ENCODE assay signal across 1 cellular context in the genomic region with DNA sequence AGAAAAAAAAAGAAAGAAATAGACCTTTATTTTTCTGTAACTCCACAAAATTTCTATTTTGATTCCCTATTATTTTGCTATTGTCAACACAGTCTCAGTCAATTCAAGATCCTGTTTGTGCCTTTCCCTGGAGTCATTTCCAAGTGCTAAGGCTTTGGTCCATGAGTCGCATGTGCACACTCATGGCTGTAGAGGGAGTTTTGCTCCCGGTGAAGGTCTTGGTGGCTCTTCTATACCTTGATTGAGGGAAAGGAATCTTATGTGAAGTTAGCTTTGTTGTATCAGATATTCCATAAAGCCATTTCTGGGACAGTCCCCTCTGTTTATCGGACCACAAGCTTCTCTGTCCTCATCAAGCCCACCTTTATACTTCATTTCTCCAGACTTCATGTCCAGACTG.
TF ChIP-seq lines count a peak whose summit lies in the region.

No MANE protein-coding gene starts in this region.

TF ChIP-seq in WTC11, 78 proteins besides CTCF, POLR2A, EP300 and RAD21 (continued from another document):
- TF ChIP-seq, protein P1, sequence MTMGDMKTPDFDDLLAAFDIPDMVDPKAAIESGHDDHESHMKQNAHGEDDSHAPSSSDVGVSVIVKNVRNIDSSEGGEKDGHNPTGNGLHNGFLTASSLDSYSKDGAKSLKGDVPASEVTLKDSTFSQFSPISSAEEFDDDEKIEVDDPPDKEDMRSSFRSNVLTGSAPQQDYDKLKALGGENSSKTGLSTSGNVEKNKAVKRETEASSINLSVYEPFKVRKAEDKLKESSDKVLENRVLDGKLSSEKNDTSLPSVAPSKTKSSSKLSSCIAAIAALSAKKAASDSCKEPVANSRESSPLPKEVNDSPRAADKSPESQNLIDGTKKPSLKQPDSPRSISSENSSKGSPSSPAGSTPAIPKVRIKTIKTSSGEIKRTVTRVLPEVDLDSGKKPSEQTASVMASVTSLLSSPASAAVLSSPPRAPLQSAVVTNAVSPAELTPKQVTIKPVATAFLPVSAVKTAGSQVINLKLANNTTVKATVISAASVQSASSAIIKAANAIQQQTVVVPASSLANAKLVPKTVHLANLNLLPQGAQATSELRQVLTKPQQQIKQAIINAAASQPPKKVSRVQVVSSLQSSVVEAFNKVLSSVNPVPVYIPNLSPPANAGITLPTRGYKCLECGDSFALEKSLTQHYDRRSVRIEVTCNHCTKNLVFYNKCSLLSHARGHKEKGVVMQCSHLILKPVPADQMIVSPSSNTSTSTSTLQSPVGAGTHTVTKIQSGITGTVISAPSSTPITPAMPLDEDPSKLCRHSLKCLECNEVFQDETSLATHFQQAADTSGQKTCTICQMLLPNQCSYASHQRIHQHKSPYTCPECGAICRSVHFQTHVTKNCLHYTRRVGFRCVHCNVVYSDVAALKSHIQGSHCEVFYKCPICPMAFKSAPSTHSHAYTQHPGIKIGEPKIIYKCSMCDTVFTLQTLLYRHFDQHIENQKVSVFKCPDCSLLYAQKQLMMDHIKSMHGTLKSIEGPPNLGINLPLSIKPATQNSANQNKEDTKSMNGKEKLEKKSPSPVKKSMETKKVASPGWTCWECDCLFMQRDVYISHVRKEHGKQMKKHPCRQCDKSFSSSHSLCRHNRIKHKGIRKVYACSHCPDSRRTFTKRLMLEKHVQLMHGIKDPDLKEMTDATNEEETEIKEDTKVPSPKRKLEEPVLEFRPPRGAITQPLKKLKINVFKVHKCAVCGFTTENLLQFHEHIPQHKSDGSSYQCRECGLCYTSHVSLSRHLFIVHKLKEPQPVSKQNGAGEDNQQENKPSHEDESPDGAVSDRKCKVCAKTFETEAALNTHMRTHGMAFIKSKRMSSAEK (CRISPR knock-in tag; IDR thresholded peaks at IDR 0.05; ENCODE audit: borderline replicate concordance), result no peak
- no peak for TF ChIP-seq PRDM15 (CRISPR knock-in tag; IDR thresholded peaks at IDR 0.05)
- TF ChIP-seq ETV6 (CRISPR knock-in tag; IDR thresholded peaks at IDR 0.05), result no peak
- no peak for TF ChIP-seq ELF4 (CRISPR knock-in tag; IDR thresholded peaks at IDR 0.05; ENCODE audit: low read depth)
- no peak for TF ChIP-seq ZNF317 (CRISPR knock-in tag; IDR thresholded peaks at IDR 0.05; ENCODE audit: borderline replicate concordance, low read depth)
- TF ChIP-seq, protein P2, sequence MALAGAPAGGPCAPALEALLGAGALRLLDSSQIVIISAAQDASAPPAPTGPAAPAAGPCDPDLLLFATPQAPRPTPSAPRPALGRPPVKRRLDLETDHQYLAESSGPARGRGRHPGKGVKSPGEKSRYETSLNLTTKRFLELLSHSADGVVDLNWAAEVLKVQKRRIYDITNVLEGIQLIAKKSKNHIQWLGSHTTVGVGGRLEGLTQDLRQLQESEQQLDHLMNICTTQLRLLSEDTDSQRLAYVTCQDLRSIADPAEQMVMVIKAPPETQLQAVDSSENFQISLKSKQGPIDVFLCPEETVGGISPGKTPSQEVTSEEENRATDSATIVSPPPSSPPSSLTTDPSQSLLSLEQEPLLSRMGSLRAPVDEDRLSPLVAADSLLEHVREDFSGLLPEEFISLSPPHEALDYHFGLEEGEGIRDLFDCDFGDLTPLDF (CRISPR knock-in tag; IDR thresholded peaks at IDR 0.05), result no peak
- no peak for TF ChIP-seq FOXP1 (CRISPR knock-in tag; IDR thresholded peaks at IDR 0.05; ENCODE audit: borderline replicate concordance)
